ENCODE assay signal across 19 cellular contexts in the genomic region with DNA sequence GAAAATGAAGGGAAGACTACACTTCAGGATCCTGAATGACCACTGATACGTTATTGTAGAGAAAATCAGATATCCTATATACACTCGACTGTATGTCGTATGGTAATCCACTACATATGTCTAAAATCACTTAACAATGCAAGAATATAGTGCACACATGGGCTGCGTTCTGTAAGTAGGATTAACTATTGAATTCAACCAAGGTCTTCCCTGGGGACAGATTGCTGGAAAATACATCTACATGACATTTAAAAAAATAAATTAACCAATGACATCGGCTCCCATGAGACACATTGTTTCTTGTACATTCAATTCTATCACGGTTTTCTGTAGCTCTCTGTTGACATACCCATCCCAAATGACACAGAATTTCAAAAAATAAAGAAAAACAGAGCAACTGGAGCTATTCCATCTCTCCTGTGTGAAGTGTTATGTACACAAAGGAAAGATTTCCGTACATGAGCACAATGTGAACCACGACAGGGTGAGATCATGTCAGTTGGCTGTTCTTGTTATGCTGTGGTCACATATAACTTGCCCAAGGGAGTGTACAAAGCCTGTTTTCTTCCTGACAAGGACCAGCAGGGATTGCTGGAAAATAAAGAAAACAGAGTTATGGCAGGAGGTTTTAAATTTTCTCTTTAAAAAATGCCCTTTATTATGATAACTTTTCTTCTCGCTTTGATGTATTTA. TPM values are rescaled to one million over a fixed set of nuclear protein-coding genes. Genes with fewer than 3 reads are reported as not detected.
A peak's percentile ranks its signal among the peaks of the same experiment; 100 is the strongest.
DNase-seq lines count a peak whose midpoint lies in the region; ATAC-seq and TF ChIP-seq lines count a peak whose summit lies in the region.
"Had no signal": no experiment of that assay in that cellular context is flagged by ENCODE, and none has a peak within 500 bp of the region (broad histone marks: within the 10 kb centered on the region; RNA-seq: fewer than 3 reads in every experiment).

No MANE protein-coding gene starts in this region.

- TF ChIP-seq CTCF in vagina (IDR thresholded peaks at IDR 0.05) (no peak), MCF 10A (IDR thresholded peaks at IDR 0.05; ENCODE audit: unreplicated experiment) (no peak)

- no peaks in the 10 kb centered on the region for H3K4me1 ChIP-seq in vagina
- H3K4me1 ChIP-seq: colonic mucosa had no signal

- no peaks in the 10 kb centered on the region for H3K9me3 Mint-ChIP-seq in MCF 10A (ENCODE audit: unreplicated experiment)
- H3K9me3 Mint-ChIP-seq: activated CD8-positive, alpha-beta T cell treated with anti-CD3 and anti-CD28 coated beads for 36 hours; activated naive CD8-positive, alpha-beta T cell treated with anti-CD3 and anti-CD28 coated beads, Interleukin-2, amount 10 ng/mL, durations not matched to agents 7 days and 5 days; activated T-cell treated with anti-CD3 and anti-CD28 coated beads, Interleukin-2, amount 50 U/mL, for 72 hours had no signal

- intact Hi-C loops in Right ventricle myocardium inferior (cut with DNase I): loop anchor here (10.0 kb wide), 1 partner anchor 122 kb away; no protein-coding TSS in a partner anchor
- intact Hi-C loops in cardiac septum (cut with DNase I): loop anchor here (10.0 kb wide), 1 partner anchor 62 kb away; no protein-coding TSS in a partner anchor
- intact Hi-C loops in vagina (cut with DNase I): no loop called here
- intact Hi-C loops in MCF 10A (cut with micrococcal nuclease): no loop called here

- H3K4me3 Mint-ChIP-seq in MCF 10A (ENCODE audit: unreplicated experiment): no peak overlapping the region
- H3K4me3 Mint-ChIP-seq: activated CD8-positive, alpha-beta T cell treated with anti-CD3 and anti-CD28 coated beads for 36 hours; activated naive CD8-positive, alpha-beta T cell treated with anti-CD3 and anti-CD28 coated beads, Interleukin-2, amount 10 ng/mL, durations not matched to agents 7 days and 5 days; activated T-cell treated with anti-CD3 and anti-CD28 coated beads, Interleukin-2, amount 50 U/mL, for 72 hours had no signal

- H3K9me3 ChIP-seq in vagina: no peaks in the 10 kb centered on the region
- H3K9me3 ChIP-seq: colonic mucosa, MG63, spleen had no signal

- H3K4me3 ChIP-seq in vagina: no peak overlapping the region
- H3K4me3 ChIP-seq: colonic mucosa, MG63, spleen had no signal

- peaks cover 5% of the 10 kb centered on the region for H3K4me1 Mint-ChIP-seq in MCF 10A (ENCODE audit: insufficient read depth, unreplicated experiment)

- no peak overlapping the region for H3K27ac Mint-ChIP-seq in MCF 10A (ENCODE audit: low read depth, unreplicated experiment)
- H3K27ac Mint-ChIP-seq: activated CD8-positive, alpha-beta T cell treated with anti-CD3 and anti-CD28 coated beads for 36 hours; activated naive CD8-positive, alpha-beta T cell treated with anti-CD3 and anti-CD28 coated beads, Interleukin-2, amount 10 ng/mL, durations not matched to agents 7 days and 5 days; activated T-cell treated with anti-CD3 and anti-CD28 coated beads, Interleukin-2, amount 50 U/mL, for 72 hours had no signal

- H3K27me3 ChIP-seq in layer of hippocampus (ENCODE audit: control insufficient read depth, insufficient read depth, low read length) (no peaks in the 10 kb centered on the region), vagina (no peaks in the 10 kb centered on the region)
- H3K27me3 ChIP-seq: colonic mucosa, MG63, spleen had no signal

- peak; percentile 77 for ATAC-seq in Right ventricle myocardium inferior
- no peak for ATAC-seq in GM21447 (IDR thresholded peaks at IDR 0.05; ENCODE audit: unreplicated experiment)
- ATAC-seq: activated CD8-positive, alpha-beta T cell treated with anti-CD3 and anti-CD28 coated beads for 36 hours; activated T-cell treated with anti-CD3 and anti-CD28 coated beads, Interleukin-2, amount 50 U/mL, for 72 hours; Panc1 had no signal

- no TSS peak for BruUV-seq in MCF 10A (replicated peaks; lab: Mats Ljungman, UMichigan)

- CTCF ChIA-PET in MCF 10A (lab: Yijun Ruan, JAX): interaction anchor here (0.7 to 1.1 kb wide), 2 partner anchors 9 to 20 kb away, joined by 3 to 4 read pairs; no protein-coding TSS in a partner anchor

- peaks cover 11% of the 10 kb centered on the region for H3K36me3 Mint-ChIP-seq in MCF 10A (ENCODE audit: insufficient read depth, unreplicated experiment)

- POLR2A ChIA-PET in MCF 10A (lab: Yijun Ruan, JAX): no interaction called here

- H3K36me3 ChIP-seq in vagina: no peaks in the 10 kb centered on the region
- H3K36me3 ChIP-seq: colonic mucosa, MG63 had no signal

- peaks cover 85% of the 10 kb centered on the region for H3K27me3 Mint-ChIP-seq in MCF 10A (ENCODE audit: insufficient read depth, unreplicated experiment)
- H3K27me3 Mint-ChIP-seq: activated CD8-positive, alpha-beta T cell treated with anti-CD3 and anti-CD28 coated beads for 36 hours; activated naive CD8-positive, alpha-beta T cell treated with anti-CD3 and anti-CD28 coated beads, Interleukin-2, amount 10 ng/mL, durations not matched to agents 7 days and 5 days had no signal

- H3K27ac ChIP-seq in cingulate gyrus (ENCODE audit: low read depth, low read length) (peak overlapping the region; percentile 63), layer of hippocampus (ENCODE audit: low read depth, low read length) (peak overlapping the region; percentile 78), vagina (peak overlapping the region; percentile 11)
- H3K27ac ChIP-seq: colonic mucosa, spleen had no signal

- DNase-seq in Right ventricle myocardium inferior (ENCODE audit: missing footprints) (no peak), cardiac septum (ENCODE audit: low spot score) (no peak), vagina (ENCODE audit: extremely low spot score in 2 of 2) (no peak), NCI-H2029 treated with DMSO at 0.1 percent for 48 hours (lab: John Stamatoyannopoulos, UW) (no peak), MCF 10A (ENCODE audit: unreplicated experiment) (no peak)
- DNase-seq: activated CD8-positive, alpha-beta T cell treated with anti-CD3 and anti-CD28 coated beads for 36 hours; activated naive CD8-positive, alpha-beta T cell treated with anti-CD3 and anti-CD28 coated beads, Interleukin-2, amount 10 ng/mL, durations not matched to agents 7 days and 5 days; activated T-cell treated with anti-CD3 and anti-CD28 coated beads, Interleukin-2, amount 50 U/mL, for 72 hours; colonic mucosa; DMS79; MG63; NCI-H1694 treated with DMSO at 0.1 percent for 48 hours; spleen; stimulated activated naive CD4-positive, alpha-beta T cell treated with Interleukin-2 at 50 U/mL for 16 hours; SW 1271 had no signal

- no peak for TF ChIP-seq POLR2A in vagina (IDR thresholded peaks at IDR 0.05)

RNA-seq across cellular contexts. Expression of gene ENOX2, which starts 6.0 kb away (rescaled TPM):
- total RNA-seq in Right ventricle myocardium inferior (14.7 TPM), cardiac septum (23.2 TPM), vagina (8.8 TPM), MCF 10A (2022) (24.3 and 32.7 TPM in 2 replicates)

Comparison
In these comparisons a context has a peak if more than half of its experiments do, and no peak if none do; other contexts are left out.
1. H3K27ac ChIP-seq: peak in every context shown above with its lines; median percentile 78 in layer of hippocampus; 63 in cingulate gyrus; 11 in vagina.
2. intact Hi-C loops: an anchor here in Right ventricle myocardium inferior (10.0 kb wide) and cardiac septum (10.0 kb wide); none called in vagina and MCF 10A.